Comparison of ENCODE assay signal across 19 cellular contexts in the genomic region with DNA sequence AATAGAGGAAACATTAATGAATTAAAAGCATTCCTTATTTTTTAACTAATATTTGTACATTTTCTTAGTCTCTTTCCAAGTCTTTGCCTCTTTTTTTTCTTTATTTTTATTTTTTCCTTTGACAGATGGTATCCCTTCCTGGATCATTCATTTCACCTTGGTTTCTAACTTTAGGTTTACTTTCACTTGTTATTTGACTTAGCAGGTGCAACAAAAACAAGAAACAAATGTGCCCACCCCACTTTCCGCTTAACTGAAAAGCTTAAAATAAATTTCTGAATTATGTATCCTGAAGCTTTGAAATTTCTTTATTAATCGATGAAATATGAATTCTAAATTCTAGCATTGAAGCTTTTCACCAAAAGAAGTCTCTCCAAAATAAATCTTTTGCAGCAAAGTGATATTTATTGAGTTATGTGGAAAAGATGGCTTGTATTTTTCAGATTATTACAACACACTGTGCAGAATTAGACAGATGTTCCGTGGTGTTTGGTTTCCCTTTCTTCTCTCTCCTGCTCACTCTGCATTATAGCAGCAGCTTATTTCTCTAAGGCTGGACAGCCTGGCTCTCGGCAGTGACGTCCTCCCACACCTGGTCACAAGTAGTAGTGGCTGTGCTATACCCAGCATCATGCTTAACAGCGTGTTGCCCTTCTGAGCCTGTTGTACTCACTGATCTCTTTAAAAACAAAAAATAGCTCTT.
DNase-seq lines count a peak whose midpoint lies in the region; ATAC-seq and TF ChIP-seq lines count a peak whose summit lies in the region.
"Had no signal": no experiment of that assay in that cellular context is flagged by ENCODE, and none has a peak within 500 bp of the region (broad histone marks: within the 10 kb centered on the region; RNA-seq: fewer than 3 reads in every experiment).

No MANE protein-coding gene starts in this region.

- no peaks in the 10 kb centered on the region for H3K27me3 ChIP-seq in MM.1S (replicated peaks; ENCODE audit: insufficient read depth, low read length)
- H3K27me3 ChIP-seq: dorsolateral prefrontal cortex, esophagus squamous epithelium, neutrophil, right lobe of liver, transverse colon had no signal

- peaks cover 25 to 37% of the 10 kb centered on the region in 2 donors for H3K36me3 Mint-ChIP-seq in naive B cell

- H3K4me3 Mint-ChIP-seq in naive B cell = peak overlapping the region in 6 of 8 donors; percentile 23 to 77 (median 58)
- H3K4me3 Mint-ChIP-seq: activated naive CD8-positive, alpha-beta T cell; CD8-positive, alpha-beta T cell had no signal

- H3K27ac ChIP-seq in MM.1S (ENCODE audit: low read length) = no peak overlapping the region
- H3K27ac ChIP-seq: A549, esophagus squamous epithelium, neutrophil, right lobe of liver, transverse colon had no signal

- H3K4me3 ChIP-seq in MM.1S (ENCODE audit: low read length) = no peak overlapping the region
- H3K4me3 ChIP-seq: A549, dorsolateral prefrontal cortex, esophagus squamous epithelium, right lobe of liver, transverse colon had no signal

- H3K36me3 ChIP-seq in MM.1S (replicated peaks; ENCODE audit: insufficient read depth, low read length) = no peaks in the 10 kb centered on the region

- no peaks in the 10 kb centered on the region for H3K9me3 ChIP-seq in MM.1S (replicated peaks; ENCODE audit: insufficient read depth, low read length)
- H3K9me3 ChIP-seq: A549, esophagus squamous epithelium, neutrophil, right lobe of liver, transverse colon had no signal

- no peaks in the 10 kb centered on the region for H3K4me1 ChIP-seq in MM.1S (ENCODE audit: low read length)
- H3K4me1 ChIP-seq: A549, right lobe of liver had no signal

- H3K4me1 Mint-ChIP-seq in naive B cell = peaks cover 31 to 46% (median 44%) of the 10 kb centered on the region in 3 donors

- no peak overlapping the region for H3K9ac ChIP-seq in MM.1S (ENCODE audit: low read length)

- H2AFZ ChIP-seq in MM.1S (ENCODE audit: low read length) = no peak overlapping the region

- H3K9me3 Mint-ChIP-seq in naive B cell = peaks cover 0 to 3% (median 0%) of the 10 kb centered on the region in 7 donors
- H3K9me3 Mint-ChIP-seq: CD8-positive, alpha-beta T cell had no signal

- no peaks in the 10 kb centered on the region for H3K27me3 Mint-ChIP-seq in naive B cell
- H3K27me3 Mint-ChIP-seq: activated naive CD8-positive, alpha-beta T cell had no signal

- H3K9me2 ChIP-seq in MM.1S (replicated peaks; ENCODE audit: insufficient read depth, low read length) = no peaks in the 10 kb centered on the region

- no peak overlapping the region for H3K4me2 ChIP-seq in MM.1S (ENCODE audit: low read depth, low read length)
- H3K4me2 ChIP-seq: A549 had no signal

- H3F3A ChIP-seq in MM.1S (ENCODE audit: insufficient read depth, low read length) = no peaks in the 10 kb centered on the region

- no peak for TF ChIP-seq CTCF in MM.1S (IDR thresholded peaks at IDR 0.05; ENCODE audit: low read length)

- H4K20me1 ChIP-seq in MM.1S (ENCODE audit: insufficient read depth, low read length) = no peaks in the 10 kb centered on the region

- peak overlapping the region in 5 of 6 donors; percentile 32 to 91 (median 87) for H3K27ac Mint-ChIP-seq in naive B cell

- no peaks in the 10 kb centered on the region for H3K79me2 ChIP-seq in MM.1S (ENCODE audit: low read length)

- DNase-seq in NCI-H2107 treated with DMSO at 0.1 percent for 48 hours (lab: John Stamatoyannopoulos, UW; ENCODE audit: unreplicated experiment) (peak; percentile 56), NCI-H2107 (lab: John Stamatoyannopoulos, UW) (no peak), NCI-H1092 treated with DMSO at 0.1 percent for 48 hours (lab: John Stamatoyannopoulos, UW) (peak; percentile 26), naive B cell (no peak), MM.1S (no peak), COR-L47 (lab: John Stamatoyannopoulos, UW) (no peak)
- DNase-seq: CD8-positive, alpha-beta T cell; dorsolateral prefrontal cortex; esophagus squamous epithelium; NCI-H2081; right lobe of liver; SIG-M5; transverse colon had no signal

- ATAC-seq in GM18517 (IDR thresholded peaks at IDR 0.05; ENCODE audit: unreplicated experiment) = peak; percentile 61
- peak; percentile 15 to 33 for ATAC-seq in naive B cell (ENCODE audit: low read depth in 2 of 2)
- no peak for ATAC-seq in HG03432 (IDR thresholded peaks at IDR 0.05; ENCODE audit: unreplicated experiment)
- ATAC-seq: A549; activated CD4-positive, CD25-positive, alpha-beta regulatory T cell treated with anti-CD3 and anti-CD28 coated beads, Interleukin-2, amount 50 U/mL, for 24 hours; CD8-positive, alpha-beta T cell; right lobe of liver had no signal

Comparison
In these comparisons a context has a peak if more than half of its experiments do, and no peak if none do; other contexts are left out.
1. DNase-seq: peak in NCI-H2107 treated with DMSO at 0.1 percent for 48 hours (single experiment) and NCI-H1092 treated with DMSO at 0.1 percent for 48 hours (single experiment); none in NCI-H2107 (single experiment), naive B cell (single experiment), MM.1S (single experiment) and COR-L47 (single experiment).